ENCODE assay signal across 2 cellular contexts in the genomic region with DNA sequence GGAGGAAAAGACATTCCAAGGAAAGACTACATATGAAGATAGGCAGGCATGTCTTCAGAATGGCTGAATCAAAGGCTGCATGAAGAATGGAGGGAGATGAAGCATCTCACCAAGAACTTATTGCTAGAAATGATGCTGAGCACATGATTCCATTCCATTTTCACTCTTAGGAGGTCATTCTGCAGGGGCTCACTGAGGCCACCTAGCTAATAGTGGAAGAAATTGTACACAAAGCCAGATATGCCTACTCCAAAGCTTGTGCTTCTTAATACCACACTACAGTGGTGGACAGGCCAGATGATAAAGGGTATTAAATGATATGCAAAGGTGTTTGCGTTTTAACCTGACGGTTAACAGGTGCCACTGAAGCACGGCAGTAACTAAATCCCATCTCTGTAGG.
TF ChIP-seq lines count a peak whose summit lies in the region.

No MANE protein-coding gene starts in this region.

TF ChIP-seq in Ishikawa, 13 proteins besides CTCF, POLR2A, EP300 and RAD21:
- no peak for TF ChIP-seq REST (IDR thresholded peaks at IDR 0.05; ENCODE audit: low read depth)
- TF ChIP-seq CREB1 (IDR thresholded peaks at IDR 0.05; ENCODE audit: low read depth), result no peak

TF ChIP-seq in K562, 482 proteins besides CTCF, POLR2A, EP300 and RAD21:
- TF ChIP-seq PBX2 (CRISPR knock-in tag; IDR thresholded peaks at IDR 0.05; ENCODE audit: low read depth) (no peak), PBX2 (tag; conservative IDR thresholded peaks at IDR 0.05; ENCODE audit: low read depth) (no peak), NFATC3 (IDR thresholded peaks at IDR 0.05) (no peak), NR2F6 (CRISPR knock-in tag; IDR thresholded peaks at IDR 0.05) (no peak), CHD1 (IDR thresholded peaks at IDR 0.05; ENCODE audit: low read length) (no peak), ZNF134 (CRISPR knock-in tag; conservative IDR thresholded peaks at IDR 0.05) (no peak)
